ENCODE assay signal across 20 cellular contexts in genomic region chr2:220001693-220002260, GRCh38.
DNase-seq lines count a peak whose midpoint lies in the region; ATAC-seq, FAIRE-seq and TF ChIP-seq lines count a peak whose summit lies in the region.
"Had no signal": no experiment of that assay in that cellular context is flagged by ENCODE, and none has a peak within 500 bp of the region (broad histone marks: within the 10 kb centered on the region; RNA-seq: fewer than 3 reads in every experiment).

No MANE protein-coding gene starts in this region.

- RAD21 ChIA-PET in HCT116 (lab: Charles Lee; ENCODE audit: low non-redundant PET in 1 of 2, low total read pairs in 2 of 2, uncharacterized antibody in 2 of 2, unreplicated experiment in 2 of 2): no interaction called here

- H3K9me3 Mint-ChIP-seq in astrocyte (ENCODE audit: unreplicated experiment): peaks cover 3% of the 10 kb centered on the region
- H3K9me3 Mint-ChIP-seq: activated CD4-positive, alpha-beta T cell treated with anti-CD3 and anti-CD28 coated beads, Interleukin-2, amount 10 ng/mL, durations not matched to agents 24 days and 14 days; activated T-cell treated with anti-CD3 and anti-CD28 coated beads, Interleukin-2, amount 50 U/mL, for 24 hours had no signal

- no peak overlapping the region for H2AK5ac ChIP-seq in mesendoderm (ENCODE audit: low read length)

- no peak overlapping the region for H4K5ac ChIP-seq in mesendoderm (ENCODE audit: low read length)

- WGBS in mesendoderm (ENCODE audit: extremely low coverage, insufficient coverage, low lambda C conversion rate): no CpG with 5 or more reads among the region's 4 CpGs

- H3K79me2 ChIP-seq in HCT116 (ENCODE audit: insufficient read depth, low read length) (no peaks in the 10 kb centered on the region), astrocyte (ENCODE audit: insufficient read depth, low read length) (no peaks in the 10 kb centered on the region), mesendoderm (ENCODE audit: control insufficient read depth, insufficient read depth, low read length) (no peaks in the 10 kb centered on the region)

- peaks cover 13 to 20% of the 10 kb centered on the region in 2 experiments for H3K4me1 ChIP-seq in HCT116 (ENCODE audit: control insufficient read depth in 1 of 2, insufficient read depth in 2 of 2, low read length in 2 of 2)
- H3K4me1 ChIP-seq in astrocyte (ENCODE audit: insufficient read depth, low read length): peaks cover 4% of the 10 kb centered on the region
- no peaks in the 10 kb centered on the region for H3K4me1 ChIP-seq in mesendoderm (ENCODE audit: control insufficient read depth, low read depth, low read length)
- H3K4me1 ChIP-seq: HAP-1, left ventricle myocardium inferior, upper lobe of left lung had no signal

- H3K27ac ChIP-seq in HCT116 (ENCODE audit: low read depth, low read length) (no peak overlapping the region), astrocyte (ENCODE audit: low read depth, low read length) (no peak overlapping the region), mesendoderm (ENCODE audit: low read depth, low read length) (no peak overlapping the region)
- H3K27ac ChIP-seq: coronary artery, left ventricle myocardium inferior, upper lobe of left lung had no signal

- H4K8ac ChIP-seq in mesendoderm (ENCODE audit: low read depth, low read length): no peak overlapping the region

- no TSS peak for BruUV-seq in HCT116 (replicated peaks; lab: Mats Ljungman, UMichigan)

- no peak for TF ChIP-seq CTCF in HCT116 (IDR thresholded peaks at IDR 0.05 in 2 of 3, conservative IDR thresholded peaks at IDR 0.05 in 1 of 3; ENCODE audit: borderline replicate concordance in 1 of 3, insufficient read depth in 1 of 3, low read depth in 2 of 3, low read length in 2 of 3)
- no peak for TF ChIP-seq CTCF in astrocyte (IDR thresholded peaks at IDR 0.05; ENCODE audit: insufficient read depth, low read depth, low read length)

- peak; percentile 88 for FAIRE-seq in A204.1 (lab: Jason Lieb, UNC)
- no peak for FAIRE-seq in astrocyte (lab: Jason Lieb, UNC)

- H2BK5ac ChIP-seq in mesendoderm (ENCODE audit: low read length): no peak overlapping the region

- H3K79me1 ChIP-seq in mesendoderm (ENCODE audit: low read length): no peaks in the 10 kb centered on the region

- peaks cover 36% of the 10 kb centered on the region for H3K4me1 Mint-ChIP-seq in astrocyte (ENCODE audit: low read depth, unreplicated experiment)
- H3K4me1 Mint-ChIP-seq: activated CD4-positive, alpha-beta T cell treated with anti-CD3 and anti-CD28 coated beads, Interleukin-2, amount 10 ng/mL, durations not matched to agents 24 days and 14 days had no signal

- CTCF ChIA-PET in HCT116 (lab: Charles Lee): interaction anchor here (1.2 kb wide), 1 partner anchor 264 kb away, joined by 3 read pairs; no protein-coding TSS in a partner anchor

- H3K4me3 Mint-ChIP-seq in astrocyte (ENCODE audit: unreplicated experiment): no peak overlapping the region
- H3K4me3 Mint-ChIP-seq: activated CD4-positive, alpha-beta T cell treated with anti-CD3 and anti-CD28 coated beads, Interleukin-2, amount 10 ng/mL, durations not matched to agents 24 days and 14 days; activated T-cell treated with anti-CD3 and anti-CD28 coated beads, Interleukin-2, amount 50 U/mL, for 24 hours; naive thymus-derived CD8-positive, alpha-beta T cell had no signal

- H2BK15ac ChIP-seq in mesendoderm (replicated peaks; ENCODE audit: low read depth): no peak overlapping the region

- TF ChIP-seq POLR2A in HCT116 (IDR thresholded peaks at IDR 0.05; ENCODE audit: borderline replicate concordance, extremely low read depth, insufficient read depth, insufficient read length): no peak

- intact Hi-C loops in HCT116 (cut with micrococcal nuclease) (loop anchor here (10.0 kb wide), 1 partner anchor 267 kb away; no protein-coding TSS in a partner anchor), posterior cingulate gyrus (cut with DNase I) (no loop called here)

- H3K4me2 ChIP-seq in HCT116 (ENCODE audit: low read length) (peak overlapping the region; percentile 20), astrocyte (ENCODE audit: low read length) (peak overlapping the region; percentile 3), mesendoderm (ENCODE audit: low read length) (no peak overlapping the region)

- ATAC-seq in HCT116: no peak
- ATAC-seq: naive thymus-derived CD8-positive, alpha-beta T cell had no signal

- peak overlapping the region; percentile 21 for H3K18ac ChIP-seq in mesendoderm (ENCODE audit: low read length)

- no peak overlapping the region for H2BK120ac ChIP-seq in mesendoderm (ENCODE audit: low read depth, low read length)

- no peaks in the 10 kb centered on the region for H3K27me3 ChIP-seq in HCT116 (ENCODE audit: insufficient read depth, low read length)
- no peaks in the 10 kb centered on the region for H3K27me3 ChIP-seq in astrocyte (ENCODE audit: insufficient read depth, low read length)
- no peaks in the 10 kb centered on the region for H3K27me3 ChIP-seq in mesendoderm (ENCODE audit: insufficient read depth, low read length, poor library complexity)
- H3K27me3 ChIP-seq: upper lobe of left lung had no signal

- H3K36me3 Mint-ChIP-seq in astrocyte (ENCODE audit: low read depth, unreplicated experiment): no peaks in the 10 kb centered on the region
- H3K36me3 Mint-ChIP-seq: naive thymus-derived CD8-positive, alpha-beta T cell had no signal

- no peaks in the 10 kb centered on the region for H4K20me1 ChIP-seq in HCT116 (ENCODE audit: insufficient read depth)
- no peaks in the 10 kb centered on the region for H4K20me1 ChIP-seq in astrocyte (ENCODE audit: insufficient read depth, low read length)

- DNase-seq in HCT116 (ENCODE audit: low read depth, low spot score): no peak
- peak; percentile 64 for DNase-seq in astrocyte (ENCODE audit: low read depth)
- peak; percentile 81 for DNase-seq in mesendoderm
- no peak for DNase-seq in cortex of kidney (lab: John Stamatoyannopoulos, UW)
- no peak for DNase-seq in NAMALWA (ENCODE audit: low spot score)
- no peak for DNase-seq in posterior cingulate gyrus
- no peak for DNase-seq in HT-29 (ENCODE audit: low spot score)
- DNase-seq: activated CD4-positive, alpha-beta T cell treated with anti-CD3 and anti-CD28 coated beads, Interleukin-2, amount 10 ng/mL, durations not matched to agents 24 days and 14 days; activated T-cell treated with anti-CD3 and anti-CD28 coated beads, Interleukin-2, amount 50 U/mL, for 24 hours; AML-193; DMS153; left ventricle myocardium inferior; naive thymus-derived CD8-positive, alpha-beta T cell; NCI-H2029; Right ventricle myocardium superior; stimulated activated CD4-positive, alpha-beta T cell treated with anti-CD3 and anti-CD28 coated beads, Interleukin-1b, Interleukin-23, amount 100 ng/mL, for 48 hours; upper lobe of left lung had no signal

- H2AFZ ChIP-seq in HCT116 (ENCODE audit: low read depth, low read length, poor library complexity, severe bottlenecking) (no peak overlapping the region), astrocyte (ENCODE audit: low read depth, low read length) (peak overlapping the region; percentile 30)

- H3K9me3 ChIP-seq in HCT116 (ENCODE audit: control insufficient read depth in 1 of 2, insufficient read depth in 1 of 2, low read depth in 1 of 2, low read length in 2 of 2) (no peaks in the 10 kb centered on the region), astrocyte (ENCODE audit: insufficient read depth, low read depth, low read length) (no peaks in the 10 kb centered on the region)
- H3K9me3 ChIP-seq: HAP-1, left ventricle myocardium inferior, upper lobe of left lung had no signal

- no peak overlapping the region for H3K4me3 ChIP-seq in HCT116 (replicated peaks in 1 of 2; ENCODE audit: low read depth in 1 of 2, low read length in 2 of 2)
- no peak overlapping the region for H3K4me3 ChIP-seq in astrocyte (ENCODE audit: insufficient read depth, low read depth, low read length)
- H3K4me3 ChIP-seq in mesendoderm (ENCODE audit: low read length): no peak overlapping the region
- H3K4me3 ChIP-seq: coronary artery, HAP-1, left ventricle myocardium inferior, upper lobe of left lung had no signal

- no peak for TF ChIP-seq RAD21 in HCT116 (IDR thresholded peaks at IDR 0.05; ENCODE audit: low read depth)

- peaks cover 0 to 2% of the 10 kb centered on the region in 2 experiments; a peak in 1 of 4 replicates for H3K36me3 ChIP-seq in HCT116 (ENCODE audit: control insufficient read depth in 1 of 2, insufficient read depth in 2 of 2, low read length in 2 of 2)
- H3K36me3 ChIP-seq in astrocyte (ENCODE audit: insufficient read depth, low read length): no peaks in the 10 kb centered on the region
- H3K36me3 ChIP-seq in mesendoderm (ENCODE audit: control insufficient read depth, insufficient read depth, low read length): no peaks in the 10 kb centered on the region
- H3K36me3 ChIP-seq: HAP-1, left ventricle myocardium inferior, upper lobe of left lung had no signal

- peak overlapping the region; percentile 87 for H3K27ac Mint-ChIP-seq in astrocyte (ENCODE audit: unreplicated experiment)
- H3K27ac Mint-ChIP-seq: activated CD4-positive, alpha-beta T cell treated with anti-CD3 and anti-CD28 coated beads, Interleukin-2, amount 10 ng/mL, durations not matched to agents 24 days and 14 days; activated T-cell treated with anti-CD3 and anti-CD28 coated beads, Interleukin-2, amount 50 U/mL, for 24 hours; naive thymus-derived CD8-positive, alpha-beta T cell had no signal

- no peaks in the 10 kb centered on the region for H3K9me2 ChIP-seq in HCT116 (ENCODE audit: insufficient read depth)

- H3K23ac ChIP-seq in mesendoderm (ENCODE audit: low read length): no peak overlapping the region

- H3K9ac ChIP-seq in HCT116 (ENCODE audit: low read length) (no peak overlapping the region), astrocyte (ENCODE audit: low read length) (no peak overlapping the region), mesendoderm (ENCODE audit: low read length) (no peak overlapping the region)

- POLR2A ChIA-PET in HCT116 (lab: Charles Lee): no interaction called here

- H3K27me3 Mint-ChIP-seq in astrocyte (ENCODE audit: low read depth, unreplicated experiment): no peaks in the 10 kb centered on the region
- H3K27me3 Mint-ChIP-seq: activated CD4-positive, alpha-beta T cell treated with anti-CD3 and anti-CD28 coated beads, Interleukin-2, amount 10 ng/mL, durations not matched to agents 24 days and 14 days had no signal

- peak overlapping the region; percentile 46 for H3K4ac ChIP-seq in mesendoderm (ENCODE audit: low read depth, low read length)

- peak overlapping the region; percentile 54 for H3K56ac ChIP-seq in mesendoderm (ENCODE audit: low read length)

TF ChIP-seq in HCT116, 20 proteins besides CTCF, POLR2A, EP300 and RAD21 (continues in another document):
- TF ChIP-seq EZH2phosphoT487 (IDR thresholded peaks at IDR 0.05; ENCODE audit: borderline replicate concordance) (no peak), ELF1 (IDR thresholded peaks at IDR 0.05; ENCODE audit: borderline replicate concordance, low read depth) (no peak), CEBPB (IDR thresholded peaks at IDR 0.05; ENCODE audit: low read depth) (0 out of 2 replicates have a peak, but pooled peaks have one; percentile 27), SIN3A (IDR thresholded peaks at IDR 0.05; ENCODE audit: low read depth) (no peak), POLR2AphosphoS5 (IDR thresholded peaks at IDR 0.05; ENCODE audit: low read depth, low read length) (no peak)
- TF ChIP-seq, protein P1, sequence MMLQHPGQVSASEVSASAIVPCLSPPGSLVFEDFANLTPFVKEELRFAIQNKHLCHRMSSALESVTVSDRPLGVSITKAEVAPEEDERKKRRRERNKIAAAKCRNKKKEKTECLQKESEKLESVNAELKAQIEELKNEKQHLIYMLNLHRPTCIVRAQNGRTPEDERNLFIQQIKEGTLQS (IDR thresholded peaks at IDR 0.05): no peak

Comparison
In these comparisons a context has a peak if more than half of its experiments do, and no peak if none do; other contexts are left out.
1. DNase-seq: peak in astrocyte (single experiment) and mesendoderm (single experiment); none in HCT116 (single experiment), cortex of kidney (single experiment), NAMALWA (single experiment), posterior cingulate gyrus (0 of 10) and HT-29 (single experiment).